In the genomic region with DNA sequence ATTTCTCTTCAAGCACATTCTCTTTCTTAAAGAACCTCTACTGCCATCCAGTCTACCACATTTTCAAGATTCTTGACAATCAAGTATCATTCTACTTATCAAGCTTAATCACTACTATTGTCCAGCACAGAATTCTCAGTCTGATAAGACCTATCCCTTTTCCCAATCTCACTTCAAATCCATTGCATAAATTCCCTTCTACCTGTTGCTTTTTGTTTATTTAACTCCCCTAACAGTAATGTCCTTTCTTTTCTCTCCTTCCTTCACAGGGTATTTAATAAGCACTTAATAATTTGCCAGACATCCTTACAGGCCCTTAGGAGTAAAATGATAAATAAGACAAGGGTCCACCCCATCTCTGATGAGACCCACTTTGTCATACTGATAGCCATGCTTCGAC, we compare ENCODE assay signal across 25 cellular contexts. TPM values are rescaled to one million over a fixed set of nuclear protein-coding genes. Genes with fewer than 3 reads are reported as not detected.
DNase-seq lines count a peak whose midpoint lies in the region; ATAC-seq, FAIRE-seq and TF ChIP-seq lines count a peak whose summit lies in the region.
"Had no signal": no experiment of that assay in that cellular context is flagged by ENCODE, and none has a peak within 500 bp of the region (broad histone marks: within the 10 kb centered on the region; RNA-seq: fewer than 3 reads in every experiment).

No MANE protein-coding gene starts in this region.

- no peak for TF ChIP-seq CTCF in Caco-2 (IDR thresholded peaks at IDR 0.05; ENCODE audit: insufficient read depth in 1 of 2, low read depth in 1 of 2, low read length in 1 of 2, severe bottlenecking in 1 of 2, unreplicated experiment in 1 of 2)
- TF ChIP-seq CTCF in astrocyte (IDR thresholded peaks at IDR 0.05; ENCODE audit: insufficient read depth, low read depth, low read length) = no peak

- H3K36me3 Mint-ChIP-seq in activated T-cell treated with anti-CD3 and anti-CD28 coated beads, Interleukin-2, amount 50 U/mL, for 24 hours (ENCODE audit: low read depth) = peaks cover 98% of the 10 kb centered on the region
- H3K36me3 Mint-ChIP-seq in Caco-2 (ENCODE audit: insufficient read depth, unreplicated experiment) (peaks cover 78% of the 10 kb centered on the region), astrocyte (ENCODE audit: low read depth, unreplicated experiment) (peaks cover 11% of the 10 kb centered on the region)
- H3K36me3 Mint-ChIP-seq in naive thymus-derived CD8-positive, alpha-beta T cell = peaks cover 14 to 97% (median 35%) of the 10 kb centered on the region in 3 donors

- peaks cover 27% of the 10 kb centered on the region for H3K79me2 ChIP-seq in astrocyte (ENCODE audit: insufficient read depth, low read length)

- H3K4me3 ChIP-seq in Caco-2 (ENCODE audit: low read depth, low read length) = no peak overlapping the region
- H3K4me3 ChIP-seq in astrocyte (ENCODE audit: insufficient read depth, low read depth, low read length) = no peak overlapping the region
- H3K4me3 ChIP-seq: left ventricle myocardium inferior, upper lobe of right lung had no signal

- H3K9me3 Mint-ChIP-seq in activated T-cell treated with anti-CD3 and anti-CD28 coated beads, Interleukin-2, amount 50 U/mL, for 24 hours = no peaks in the 10 kb centered on the region
- H3K9me3 Mint-ChIP-seq in Caco-2 (ENCODE audit: unreplicated experiment) (no peaks in the 10 kb centered on the region), astrocyte (ENCODE audit: unreplicated experiment) (no peaks in the 10 kb centered on the region)
- no peaks in the 10 kb centered on the region for H3K9me3 Mint-ChIP-seq in naive thymus-derived CD8-positive, alpha-beta T cell
- H3K9me3 Mint-ChIP-seq: activated CD4-positive, alpha-beta T cell treated with anti-CD3 and anti-CD28 coated beads, Interleukin-2, amount 10 ng/mL, durations not matched to agents 24 days and 14 days; activated naive CD8-positive, alpha-beta T cell treated with anti-CD3 and anti-CD28 coated beads, Interleukin-2, amount 10 ng/mL, durations not matched to agents 7 days and 5 days; CD14-positive monocyte had no signal

- H3K9ac ChIP-seq in astrocyte (ENCODE audit: low read length) = no peak overlapping the region

- FAIRE-seq in astrocyte (lab: Jason Lieb, UNC) = no peak
- FAIRE-seq: A204.1, islet of Langerhans had no signal

- no peak overlapping the region for H3K4me2 ChIP-seq in astrocyte (ENCODE audit: low read length)

- H3K27ac ChIP-seq in astrocyte (ENCODE audit: low read depth, low read length) = no peak overlapping the region
- H3K27ac ChIP-seq: left ventricle myocardium inferior, upper lobe of right lung had no signal

- H3K4me3 Mint-ChIP-seq in activated T-cell treated with anti-CD3 and anti-CD28 coated beads, Interleukin-2, amount 50 U/mL, for 24 hours = no peak overlapping the region
- H3K4me3 Mint-ChIP-seq in Caco-2 (ENCODE audit: unreplicated experiment) (no peak overlapping the region), astrocyte (ENCODE audit: unreplicated experiment) (no peak overlapping the region)
- H3K4me3 Mint-ChIP-seq in naive thymus-derived CD8-positive, alpha-beta T cell = no peak overlapping the region
- H3K4me3 Mint-ChIP-seq: activated CD4-positive, alpha-beta T cell treated with anti-CD3 and anti-CD28 coated beads, Interleukin-2, amount 10 ng/mL, durations not matched to agents 24 days and 14 days; activated naive CD8-positive, alpha-beta T cell treated with anti-CD3 and anti-CD28 coated beads, Interleukin-2, amount 10 ng/mL, durations not matched to agents 7 days and 5 days; CD14-positive monocyte had no signal

- POLR2A ChIA-PET in Caco-2 (lab: Charles Lee) = no interaction called here
- POLR2A ChIA-PET in naive thymus-derived CD8-positive, alpha-beta T cell (lab: Charles Lee) = interaction anchor here (0.5 kb wide), 1 partner anchor 114 kb away, joined by 3 read pairs; no protein-coding TSS in a partner anchor

- no peaks in the 10 kb centered on the region for H3K27me3 Mint-ChIP-seq in activated T-cell treated with anti-CD3 and anti-CD28 coated beads, Interleukin-2, amount 50 U/mL, for 24 hours
- H3K27me3 Mint-ChIP-seq in Caco-2 (ENCODE audit: insufficient read depth, unreplicated experiment) = no peaks in the 10 kb centered on the region
- H3K27me3 Mint-ChIP-seq in astrocyte (ENCODE audit: low read depth, unreplicated experiment) = no peaks in the 10 kb centered on the region
- no peaks in the 10 kb centered on the region for H3K27me3 Mint-ChIP-seq in naive thymus-derived CD8-positive, alpha-beta T cell
- H3K27me3 Mint-ChIP-seq: activated CD4-positive, alpha-beta T cell treated with anti-CD3 and anti-CD28 coated beads, Interleukin-2, amount 10 ng/mL, durations not matched to agents 24 days and 14 days; activated naive CD8-positive, alpha-beta T cell treated with anti-CD3 and anti-CD28 coated beads, Interleukin-2, amount 10 ng/mL, durations not matched to agents 7 days and 5 days had no signal

- H3K9me3 ChIP-seq in Caco-2 = no peaks in the 10 kb centered on the region
- H3K9me3 ChIP-seq in astrocyte (ENCODE audit: insufficient read depth, low read depth, low read length) = no peaks in the 10 kb centered on the region
- H3K9me3 ChIP-seq: left ventricle myocardium inferior, upper lobe of right lung had no signal

- H2AFZ ChIP-seq in astrocyte (ENCODE audit: low read depth, low read length) = no peak overlapping the region

- peaks cover 27% of the 10 kb centered on the region for H4K20me1 ChIP-seq in astrocyte (ENCODE audit: insufficient read depth, low read length)

- H3K4me1 ChIP-seq in Caco-2 (no peaks in the 10 kb centered on the region), astrocyte (ENCODE audit: insufficient read depth, low read length) (no peaks in the 10 kb centered on the region)
- H3K4me1 ChIP-seq: upper lobe of right lung had no signal

- CTCF ChIA-PET in Caco-2 (lab: Charles Lee) = no interaction called here

- TSS peak; percentile 8 for BruUV-seq in Caco-2 (replicated peaks; lab: Mats Ljungman, UMichigan)

- no peak for DNase-seq in activated T-cell treated with anti-CD3 and anti-CD28 coated beads, Interleukin-2, amount 50 U/mL, for 24 hours
- DNase-seq in activated T-cell treated with anti-CD3 and anti-CD28 coated beads for 4 hours (no peak), Caco-2 (no peak), astrocyte (ENCODE audit: low read depth) (no peak), D341Med (ENCODE audit: low spot score) (no peak)
- no peak for DNase-seq in naive thymus-derived CD8-positive, alpha-beta T cell
- DNase-seq: activated CD4-positive, alpha-beta T cell treated with anti-CD3 and anti-CD28 coated beads, Interleukin-2, amount 10 ng/mL, durations not matched to agents 24 days and 14 days; activated naive CD8-positive, alpha-beta T cell treated with anti-CD3 and anti-CD28 coated beads, Interleukin-2, amount 10 ng/mL, durations not matched to agents 7 days and 5 days; caudate nucleus; EL; HCEC 1CT; left ventricle myocardium inferior; MM.1S; NCI-H1417; NCI-H2029; NCI-H510A treated with DMSO at 0.1 percent for 48 hours; SIG-M5; stimulated activated CD4-positive, alpha-beta T cell treated with anti-CD3 and anti-CD28 coated beads, Interleukin-4, amount 100 ng/mL, for 24 hours; T-helper 9 cell; upper lobe of right lung had no signal

- peak overlapping the region; percentile 0 for H3K27ac Mint-ChIP-seq in activated T-cell treated with anti-CD3 and anti-CD28 coated beads, Interleukin-2, amount 50 U/mL, for 24 hours
- H3K27ac Mint-ChIP-seq in Caco-2 (ENCODE audit: unreplicated experiment) (peak overlapping the region; percentile 40), astrocyte (ENCODE audit: unreplicated experiment) (peak overlapping the region; percentile 13)
- H3K27ac Mint-ChIP-seq in naive thymus-derived CD8-positive, alpha-beta T cell = peak overlapping the region in 7 of 10 donors; percentile 2 to 71 (median 39)
- H3K27ac Mint-ChIP-seq: activated CD4-positive, alpha-beta T cell treated with anti-CD3 and anti-CD28 coated beads, Interleukin-2, amount 10 ng/mL, durations not matched to agents 24 days and 14 days; activated naive CD8-positive, alpha-beta T cell treated with anti-CD3 and anti-CD28 coated beads, Interleukin-2, amount 10 ng/mL, durations not matched to agents 7 days and 5 days had no signal

- H3K36me3 ChIP-seq in Caco-2 (ENCODE audit: control insufficient read depth, insufficient read depth, low read length) = no peaks in the 10 kb centered on the region
- H3K36me3 ChIP-seq in astrocyte (ENCODE audit: insufficient read depth, low read length) = peaks cover 82% of the 10 kb centered on the region

- ATAC-seq in naive thymus-derived CD8-positive, alpha-beta T cell = no peak
- ATAC-seq in GM21576 (IDR thresholded peaks at IDR 0.05; ENCODE audit: unreplicated experiment) (no peak), HG03342 (IDR thresholded peaks at IDR 0.05; ENCODE audit: unreplicated experiment) (no peak)
- ATAC-seq: upper lobe of right lung had no signal

- H3K27me3 ChIP-seq in Caco-2 (replicated peaks; ENCODE audit: control insufficient read depth, insufficient read depth, low read length) (no peaks in the 10 kb centered on the region), astrocyte (ENCODE audit: insufficient read depth, low read length) (no peaks in the 10 kb centered on the region)
- H3K27me3 ChIP-seq: upper lobe of right lung had no signal

- intact Hi-C loops in Caco-2 (cut with micrococcal nuclease; ENCODE audit: unreplicated experiment) = no loop called here

- peaks cover 19% of the 10 kb centered on the region for H3K4me1 Mint-ChIP-seq in activated T-cell treated with anti-CD3 and anti-CD28 coated beads, Interleukin-2, amount 50 U/mL, for 24 hours (ENCODE audit: low read depth)
- H3K4me1 Mint-ChIP-seq in Caco-2 (ENCODE audit: low read depth, unreplicated experiment) (peaks cover 8% of the 10 kb centered on the region), astrocyte (ENCODE audit: low read depth, unreplicated experiment) (no peaks in the 10 kb centered on the region)
- H3K4me1 Mint-ChIP-seq in naive thymus-derived CD8-positive, alpha-beta T cell = peaks cover 14 to 32% (median 30%) of the 10 kb centered on the region in 4 donors

RNA-seq across cellular contexts. Expression of a gene that starts 41.7 kb away (rescaled TPM):
- total RNA-seq in Caco-2 (2022) (48.7 and 50.7 TPM in 2 replicates), astrocyte (50.9 and 51.7 TPM in 2 replicates)
- 100 to 1,000 TPM; 117 to 118 TPM for total RNA-seq in naive thymus-derived CD8-positive, alpha-beta T cell
- polyA plus RNA-seq in naive thymus-derived CD8-positive, alpha-beta T cell = 10 to 100 TPM; 19.1 to 28.5 (median 21.3) TPM

RNA-seq across cellular contexts. Expression of a gene that starts 42.2 kb away (rescaled TPM):
- 2.7 and 4.6 TPM in 2 replicates for total RNA-seq in Caco-2 (2022)
- 6.0 and 6.3 TPM in 2 replicates for total RNA-seq in astrocyte
- 10 to 100 TPM; 14.3 to 15.8 TPM for total RNA-seq in naive thymus-derived CD8-positive, alpha-beta T cell
- polyA plus RNA-seq in naive thymus-derived CD8-positive, alpha-beta T cell = 10 to 100 TPM in 1 of 3 donors, 1 to 10 TPM in 2; 9.6 to 11.6 (median 9.7) TPM
